ENCODE assay signal across 23 cellular contexts in genomic region chr6:167748458-167749379, GRCh38.
DNase-seq lines count a peak whose midpoint lies in the region; ATAC-seq and TF ChIP-seq lines count a peak whose summit lies in the region.
"Had no signal": no experiment of that assay in that cellular context is flagged by ENCODE, and none has a peak within 500 bp of the region (broad histone marks: within the 10 kb centered on the region; RNA-seq: fewer than 3 reads in every experiment).

No MANE protein-coding gene starts in this region.

- H3K36me3 Mint-ChIP-seq in nephron progenitor cell (ENCODE audit: low read depth): peaks cover 2% of the 10 kb centered on the region
- H3K36me3 Mint-ChIP-seq in type B pancreatic cell: no peaks in the 10 kb centered on the region
- H3K36me3 Mint-ChIP-seq in T-helper 2 cell treated with Interferon-gamma antibody and Interleukin-4, amounts not matched to agents 5 μg/mL and 100 μg/mL, for 36 hours (ENCODE audit: low read depth): no peaks in the 10 kb centered on the region
- no peaks in the 10 kb centered on the region for H3K36me3 Mint-ChIP-seq in immature natural killer cell
- H3K36me3 Mint-ChIP-seq: activated CD4-positive, alpha-beta memory T cell treated with anti-CD3 and anti-CD28 coated beads for 36 hours; activated naive CD4-positive, alpha-beta T cell treated with anti-CD3 and anti-CD28 coated beads, Interleukin-2, amount 50 U/mL, for 24 hours; T-cell had no signal

- H3K9ac ChIP-seq in SK-N-SH: no peak overlapping the region
- H3K9ac ChIP-seq: GM23248 had no signal

- H3K27ac ChIP-seq in SK-N-SH (ENCODE audit: low read depth in 2 of 2, low read length in 1 of 2): no peak overlapping the region
- H3K27ac ChIP-seq: GM23248, thoracic aorta had no signal

- TF ChIP-seq EP300 in SK-N-SH (IDR thresholded peaks at IDR 0.05; ENCODE audit: borderline replicate concordance in 1 of 2, low read depth in 1 of 2, low read length in 1 of 2): no peak

- peaks cover 8% of the 10 kb centered on the region for H3K27me3 Mint-ChIP-seq in nephron progenitor cell (ENCODE audit: low read depth, poor library complexity)
- no peaks in the 10 kb centered on the region for H3K27me3 Mint-ChIP-seq in type B pancreatic cell
- peaks cover 3% of the 10 kb centered on the region for H3K27me3 Mint-ChIP-seq in T-helper 2 cell treated with Interferon-gamma antibody and Interleukin-4, amounts not matched to agents 5 μg/mL and 100 μg/mL, for 36 hours (ENCODE audit: low read depth)
- H3K27me3 Mint-ChIP-seq in immature natural killer cell (ENCODE audit: low read depth in 3 of 3): peaks cover 0 to under 1% (median 0%) of the 10 kb centered on the region in 3 donors

- H4K20me1 ChIP-seq in SK-N-SH (ENCODE audit: insufficient read depth): no peaks in the 10 kb centered on the region

- H3K9me3 Mint-ChIP-seq in nephron progenitor cell: peaks cover 14% of the 10 kb centered on the region
- no peaks in the 10 kb centered on the region for H3K9me3 Mint-ChIP-seq in type B pancreatic cell
- H3K9me3 Mint-ChIP-seq in T-helper 2 cell treated with Interferon-gamma antibody and Interleukin-4, amounts not matched to agents 5 μg/mL and 100 μg/mL, for 36 hours: no peaks in the 10 kb centered on the region
- no peaks in the 10 kb centered on the region for H3K9me3 Mint-ChIP-seq in immature natural killer cell
- H3K9me3 Mint-ChIP-seq: activated CD4-positive, alpha-beta memory T cell treated with anti-CD3 and anti-CD28 coated beads for 36 hours; activated naive CD4-positive, alpha-beta T cell treated with anti-CD3 and anti-CD28 coated beads, Interleukin-2, amount 50 U/mL, for 24 hours; activated T-helper 17 cell treated with anti-CD3 and anti-CD28 coated beads, Interleukin-2, amount 50 U/mL, for 72 hours; CD4-positive, alpha-beta T cell; nephron; T-cell had no signal

- no peaks in the 10 kb centered on the region for H3K9me2 ChIP-seq in SK-N-SH

- peak overlapping the region; percentile 53 for H3K4me3 Mint-ChIP-seq in nephron progenitor cell
- no peak overlapping the region for H3K4me3 Mint-ChIP-seq in type B pancreatic cell
- H3K4me3 Mint-ChIP-seq in T-helper 2 cell treated with Interferon-gamma antibody and Interleukin-4, amounts not matched to agents 5 μg/mL and 100 μg/mL, for 36 hours: no peak overlapping the region
- H3K4me3 Mint-ChIP-seq in immature natural killer cell: no peak overlapping the region
- H3K4me3 Mint-ChIP-seq: activated CD4-positive, alpha-beta memory T cell treated with anti-CD3 and anti-CD28 coated beads for 36 hours; activated naive CD4-positive, alpha-beta T cell treated with anti-CD3 and anti-CD28 coated beads, Interleukin-2, amount 50 U/mL, for 24 hours; activated T-helper 17 cell treated with anti-CD3 and anti-CD28 coated beads, Interleukin-2, amount 50 U/mL, for 72 hours; CD4-positive, alpha-beta T cell; nephron; T-cell had no signal

- no peak for TF ChIP-seq RAD21 in SK-N-SH (IDR thresholded peaks at IDR 0.05; ENCODE audit: low read length)

- H3F3A ChIP-seq in SK-N-SH (replicated peaks; ENCODE audit: insufficient read depth): no peaks in the 10 kb centered on the region

- no peak overlapping the region for H3K4me3 ChIP-seq in SK-N-SH (ENCODE audit: low read depth in 2 of 2, low read length in 1 of 2)
- H3K4me3 ChIP-seq: esophagus squamous epithelium, GM23248, thoracic aorta had no signal

- H3K36me3 ChIP-seq in SK-N-SH (replicated peaks in 1 of 2; ENCODE audit: control insufficient read depth in 1 of 2, insufficient read depth in 2 of 2, low read length in 1 of 2): no peaks in the 10 kb centered on the region
- H3K36me3 ChIP-seq: esophagus squamous epithelium, thoracic aorta had no signal

- WGBS in SK-N-SH (ENCODE audit: low lambda C conversion rate): 57% methylated on average over 19 of the region's 26 CpGs

- DNase-seq in SK-N-SH (peak; percentile 57), islet precursor cell (peak; percentile 81), nephron progenitor cell (peak; percentile 69), type B pancreatic cell (ENCODE audit: extremely low spot score, unreplicated experiment) (peak; percentile 66), immature natural killer cell (no peak)
- DNase-seq in T-helper 2 cell treated with Interferon-gamma antibody and Interleukin-4, amounts not matched to agents 5 μg/mL and 100 μg/mL, for 36 hours (ENCODE audit: low spot score): no peak
- no peak for DNase-seq in stimulated activated naive CD8-positive, alpha-beta T cell treated with anti-CD3 and anti-CD28 coated beads, Interleukin-15, Interleukin-2, amounts not matched to agents 100 U/mL and 50 U/mL, for 24 hours
- DNase-seq: 8988T; activated CD4-positive, alpha-beta memory T cell treated with anti-CD3 and anti-CD28 coated beads for 36 hours; activated CD8-positive, alpha-beta memory T cell treated with anti-CD3 and anti-CD28 coated beads, Interleukin-2, amount 50 U/mL, for 48 hours; CD4-positive, alpha-beta T cell; esophagus squamous epithelium; GM23248; NK-92 treated with Interleukin-12 subunit alpha and Interleukin-12 subunit beta, amount 100 ng/mL, for 24 hours; SIG-M5; stimulated activated CD4-positive, alpha-beta T cell treated with anti-CD3 and anti-CD28 coated beads, Interleukin-15, amount 100 ng/mL, for 24 hours; stimulated activated naive CD4-positive, alpha-beta T cell; T-cell had no signal

- no peak overlapping the region for H3K4me2 ChIP-seq in SK-N-SH

- TF ChIP-seq CTCF in SK-N-SH (IDR thresholded peaks at IDR 0.05): no peak
- TF ChIP-seq CTCF in nephron progenitor cell (IDR thresholded peaks at IDR 0.05): no peak
- TF ChIP-seq CTCF in type B pancreatic cell (conservative IDR thresholded peaks at IDR 0.05): no peak

- ATAC-seq in SK-N-SH treated with all-trans-retinoic acid at 6 μM for 48 hours: no peak
- no peak for ATAC-seq in stimulated activated naive CD8-positive, alpha-beta T cell treated with anti-CD3 and anti-CD28 coated beads, Interleukin-15, Interleukin-2, amounts not matched to agents 100 U/mL and 50 U/mL, for 24 hours
- ATAC-seq: activated T-helper 17 cell treated with anti-CD3 and anti-CD28 coated beads, Interleukin-2, amount 50 U/mL, for 72 hours; T-cell had no signal

- H3K4me1 Mint-ChIP-seq in nephron progenitor cell (peaks cover 78% of the 10 kb centered on the region), type B pancreatic cell (ENCODE audit: unreplicated experiment) (peaks cover 18% of the 10 kb centered on the region), immature natural killer cell (no peaks in the 10 kb centered on the region)
- H3K4me1 Mint-ChIP-seq in T-helper 2 cell treated with Interferon-gamma antibody and Interleukin-4, amounts not matched to agents 5 μg/mL and 100 μg/mL, for 36 hours (ENCODE audit: low read depth): no peaks in the 10 kb centered on the region
- H3K4me1 Mint-ChIP-seq: activated naive CD4-positive, alpha-beta T cell treated with anti-CD3 and anti-CD28 coated beads, Interleukin-2, amount 50 U/mL, for 24 hours; activated T-helper 17 cell treated with anti-CD3 and anti-CD28 coated beads, Interleukin-2, amount 50 U/mL, for 72 hours; T-cell had no signal

- no peaks in the 10 kb centered on the region for H3K79me2 ChIP-seq in SK-N-SH (ENCODE audit: insufficient read depth)

- H2AFZ ChIP-seq in SK-N-SH (ENCODE audit: low read depth): no peak overlapping the region
- H2AFZ ChIP-seq: GM23248 had no signal

- peak overlapping the region; percentile 94 for H3K27ac Mint-ChIP-seq in nephron progenitor cell
- H3K27ac Mint-ChIP-seq in type B pancreatic cell: peak overlapping the region; percentile 43
- H3K27ac Mint-ChIP-seq in T-helper 2 cell treated with Interferon-gamma antibody and Interleukin-4, amounts not matched to agents 5 μg/mL and 100 μg/mL, for 36 hours: no peak overlapping the region
- no peak overlapping the region for H3K27ac Mint-ChIP-seq in immature natural killer cell
- H3K27ac Mint-ChIP-seq: activated CD4-positive, alpha-beta memory T cell treated with anti-CD3 and anti-CD28 coated beads for 36 hours; activated naive CD4-positive, alpha-beta T cell treated with anti-CD3 and anti-CD28 coated beads, Interleukin-2, amount 50 U/mL, for 24 hours; activated T-helper 17 cell treated with anti-CD3 and anti-CD28 coated beads, Interleukin-2, amount 50 U/mL, for 72 hours; CD4-positive, alpha-beta T cell; T-cell had no signal

- CTCF ChIA-PET in SK-N-SH (lab: Yijun Ruan, JAX): no interaction called here

- peaks cover 0 to 8% of the 10 kb centered on the region in 2 experiments; a peak in 1 of 4 replicates for H3K4me1 ChIP-seq in SK-N-SH (ENCODE audit: control insufficient read depth in 1 of 2, insufficient read depth in 2 of 2, low read depth in 1 of 2, low read length in 1 of 2)

- H3K9me3 ChIP-seq in SK-N-SH: no peaks in the 10 kb centered on the region
- H3K9me3 ChIP-seq: thoracic aorta had no signal

- H3K27me3 ChIP-seq in SK-N-SH (ENCODE audit: insufficient read depth): no peaks in the 10 kb centered on the region

- POLR2A ChIA-PET in SK-N-SH (lab: Yijun Ruan, JAX): no interaction called here

TF ChIP-seq in SK-N-SH, 30 proteins besides CTCF, POLR2A, EP300 and RAD21 (continues in another document):
- no peak for TF ChIP-seq TCF12 (IDR thresholded peaks at IDR 0.05)
- no peak for TF ChIP-seq TAF1 (IDR thresholded peaks at IDR 0.05; ENCODE audit: borderline replicate concordance, low read depth, low read length)
- TF ChIP-seq NRF1 (IDR thresholded peaks at IDR 0.05; ENCODE audit: low read depth, low read length): no peak

TF ChIP-seq in SK-N-SH treated with all-trans-retinoic acid at 6 μM for 48 hours, 23 proteins besides CTCF, POLR2A, EP300 and RAD21 (continues in another document):
- TF ChIP-seq, protein P1, sequence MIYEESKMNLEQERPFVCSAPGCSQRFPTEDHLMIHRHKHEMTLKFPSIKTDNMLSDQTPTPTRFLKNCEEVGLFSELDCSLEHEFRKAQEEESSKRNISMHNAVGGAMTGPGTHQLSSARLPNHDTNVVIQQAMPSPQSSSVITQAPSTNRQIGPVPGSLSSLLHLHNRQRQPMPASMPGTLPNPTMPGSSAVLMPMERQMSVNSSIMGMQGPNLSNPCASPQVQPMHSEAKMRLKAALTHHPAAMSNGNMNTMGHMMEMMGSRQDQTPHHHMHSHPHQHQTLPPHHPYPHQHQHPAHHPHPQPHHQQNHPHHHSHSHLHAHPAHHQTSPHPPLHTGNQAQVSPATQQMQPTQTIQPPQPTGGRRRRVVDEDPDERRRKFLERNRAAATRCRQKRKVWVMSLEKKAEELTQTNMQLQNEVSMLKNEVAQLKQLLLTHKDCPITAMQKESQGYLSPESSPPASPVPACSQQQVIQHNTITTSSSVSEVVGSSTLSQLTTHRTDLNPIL (CRISPR knock-in tag; IDR thresholded peaks at IDR 0.05; ENCODE audit: low read depth): no peak

Comparison
In these comparisons a context has a peak if more than half of its experiments do, and no peak if none do; other contexts are left out.
1. DNase-seq: peak in SK-N-SH (single experiment), islet precursor cell (single experiment), nephron progenitor cell (single experiment) and type B pancreatic cell (single experiment); none in T-helper 2 cell treated with Interferon-gamma antibody and Interleukin-4, amounts not matched to agents 5 μg/mL and 100 μg/mL, for 36 hours (single experiment), stimulated activated naive CD8-positive, alpha-beta T cell treated with anti-CD3 and anti-CD28 coated beads, Interleukin-15, Interleukin-2, amounts not matched to agents 100 U/mL and 50 U/mL, for 24 hours (single experiment) and immature natural killer cell (0 of 3).
2. H3K27ac Mint-ChIP-seq: peak in nephron progenitor cell (single experiment) and type B pancreatic cell (single experiment); none in T-helper 2 cell treated with Interferon-gamma antibody and Interleukin-4, amounts not matched to agents 5 μg/mL and 100 μg/mL, for 36 hours (single experiment) and immature natural killer cell (0 of 6).